Comparison of ENCODE assay signal across 1 cellular context in the genomic region with DNA sequence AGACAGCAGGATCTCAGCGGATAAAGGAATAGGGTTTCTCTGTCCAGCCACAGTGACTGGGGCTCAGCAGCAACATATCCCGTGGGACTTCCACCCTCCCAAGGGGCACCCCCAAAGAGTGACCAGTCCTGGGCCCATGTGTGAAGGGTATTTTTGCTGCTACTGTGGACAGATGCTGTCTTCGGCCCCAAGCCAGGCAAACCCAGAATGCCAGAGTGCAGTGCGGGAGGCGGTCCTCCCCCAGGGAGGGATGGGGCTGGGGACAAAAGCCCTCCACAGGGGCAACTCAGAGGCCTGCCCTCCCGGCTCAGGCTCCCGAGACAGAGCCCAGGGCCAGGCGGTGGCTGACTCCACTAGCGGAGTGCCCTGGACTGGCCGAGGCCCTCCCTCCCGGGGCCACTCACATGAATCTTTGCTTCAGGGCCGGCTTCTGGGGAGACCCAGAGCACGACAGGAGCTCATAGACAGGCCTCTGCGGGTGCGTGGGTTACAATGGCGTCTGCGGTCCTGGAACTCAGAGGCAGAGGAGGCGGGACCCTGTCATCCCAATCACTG.
TF ChIP-seq lines count a peak whose summit lies in the region.

No MANE protein-coding gene starts in this region.

TF ChIP-seq in liver, 16 proteins besides CTCF, POLR2A, EP300 and RAD21:
- TF ChIP-seq HNF4G (IDR thresholded peaks at IDR 0.05) (no peak), FOXA2 (IDR thresholded peaks at IDR 0.05) (no peak)
- TF ChIP-seq, protein P1, sequence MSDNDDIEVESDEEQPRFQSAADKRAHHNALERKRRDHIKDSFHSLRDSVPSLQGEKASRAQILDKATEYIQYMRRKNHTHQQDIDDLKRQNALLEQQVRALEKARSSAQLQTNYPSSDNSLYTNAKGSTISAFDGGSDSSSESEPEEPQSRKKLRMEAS (IDR thresholded peaks at IDR 0.05), result no peak
- TF ChIP-seq, protein P2, sequence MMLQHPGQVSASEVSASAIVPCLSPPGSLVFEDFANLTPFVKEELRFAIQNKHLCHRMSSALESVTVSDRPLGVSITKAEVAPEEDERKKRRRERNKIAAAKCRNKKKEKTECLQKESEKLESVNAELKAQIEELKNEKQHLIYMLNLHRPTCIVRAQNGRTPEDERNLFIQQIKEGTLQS (IDR thresholded peaks at IDR 0.05), result no peak
